11 cellular contexts compared by ENCODE assay signal in genomic region chr4:10007772-10008171, GRCh38. TPM values are rescaled to one million over a fixed set of nuclear protein-coding genes. Genes with fewer than 3 reads are reported as not detected.
DNase-seq lines count a peak whose midpoint lies in the region; ATAC-seq and TF ChIP-seq lines count a peak whose summit lies in the region.
"Had no signal": no experiment of that assay in that cellular context is flagged by ENCODE, and none has a peak within 500 bp of the region (broad histone marks: within the 10 kb centered on the region; RNA-seq: fewer than 3 reads in every experiment).

No MANE protein-coding gene starts in this region.

- H3K27me3 Mint-ChIP-seq in endodermal cell (ENCODE audit: insufficient read depth) = peaks cover 4% of the 10 kb centered on the region

- no peaks in the 10 kb centered on the region for H3K4me1 ChIP-seq in endodermal cell (ENCODE audit: control insufficient read depth, insufficient read depth, low read length)

- ATAC-seq in GM19452 (IDR thresholded peaks at IDR 0.05; ENCODE audit: unreplicated experiment) (peak; percentile 41), HG03045 (IDR thresholded peaks at IDR 0.05; ENCODE audit: unreplicated experiment) (peak; percentile 59), HG03571 (IDR thresholded peaks at IDR 0.05; ENCODE audit: unreplicated experiment) (no peak)

- peak overlapping the region; percentile 84 for H3K27ac ChIP-seq in endodermal cell (ENCODE audit: low read depth, low read length)

- H3K9me3 ChIP-seq in endodermal cell (ENCODE audit: control insufficient read depth, low read length) = no peaks in the 10 kb centered on the region

- peak overlapping the region; percentile 54 for H3K4me3 ChIP-seq in GM06990 (replicated peaks; ENCODE audit: low read depth, low read length)
- H3K4me3 ChIP-seq in endodermal cell (ENCODE audit: low read length) = no peak overlapping the region

- H3K9me3 Mint-ChIP-seq in endodermal cell = no peaks in the 10 kb centered on the region
- H3K9me3 Mint-ChIP-seq: CD8-positive, alpha-beta memory T cell had no signal

- H3K27me3 ChIP-seq in GM06990 (replicated peaks; ENCODE audit: control insufficient read depth, insufficient read depth, low read length) (no peaks in the 10 kb centered on the region), endodermal cell (ENCODE audit: control insufficient read depth, insufficient read depth, low read length, poor library complexity, severe bottlenecking) (no peaks in the 10 kb centered on the region)

- TF ChIP-seq CTCF in GM06990 (IDR thresholded peaks at IDR 0.05; ENCODE audit: insufficient read depth, low read length, poor library complexity, severe bottlenecking) (no peak), endodermal cell (conservative IDR thresholded peaks at IDR 0.05) (no peak)

- DNase-seq in GM06990 (ENCODE audit: extremely low read depth, insufficient read length) (peak; percentile 62), endodermal cell (no peak), NCI-H2081 treated with DMSO at 0.1 percent for 48 hours (lab: John Stamatoyannopoulos, UW) (no peak), DMS153 treated with DMSO at 0.1 percent for 48 hours (lab: John Stamatoyannopoulos, UW; ENCODE audit: unreplicated experiment) (no peak), HPDE6-E6E7 (ENCODE audit: extremely low spot score) (no peak)
- DNase-seq: CD8-positive, alpha-beta memory T cell; OCI-M1; stimulated activated CD4-positive, alpha-beta T cell treated with anti-CD3 and anti-CD28 coated beads, Interleukin-4, amount 100 ng/mL, for 4 hours had no signal

- H3K36me3 ChIP-seq in GM06990 (ENCODE audit: control insufficient read depth, insufficient read depth, low read length) (no peaks in the 10 kb centered on the region), endodermal cell (ENCODE audit: control insufficient read depth, insufficient read depth, low read length) (no peaks in the 10 kb centered on the region)

- H3K4me1 Mint-ChIP-seq in endodermal cell = no peaks in the 10 kb centered on the region

- 85 to 91% methylated on average over 4 of the region's 4 CpGs for WGBS in endodermal cell (ENCODE audit: insufficient coverage in 1 of 2, insufficient read length in 1 of 2), 2 experiments

- no peak overlapping the region for H3K9ac ChIP-seq in endodermal cell (ENCODE audit: extremely low read depth, low read length, poor library complexity, severe bottlenecking)

- no peaks in the 10 kb centered on the region for H3K36me3 Mint-ChIP-seq in endodermal cell (ENCODE audit: low read depth)

- H3K4me3 Mint-ChIP-seq in endodermal cell = no peak overlapping the region
- H3K4me3 Mint-ChIP-seq: CD8-positive, alpha-beta memory T cell had no signal

- H3K27ac Mint-ChIP-seq in endodermal cell = no peak overlapping the region

RNA-seq across cellular contexts. Expression of gene SLC2A9, which starts 13.5 kb away (rescaled TPM):
- 1 to 10 TPM in 1 of 2 donors, under 1 TPM in 1; 0.95 to 1.9 TPM for total RNA-seq in endodermal cell
- not detected for polyA plus RNA-seq in endodermal cell (2013, experiment 1 of 2)
- not detected for polyA plus RNA-seq in endodermal cell (2013, experiment 2 of 2)
